In the genomic region with DNA sequence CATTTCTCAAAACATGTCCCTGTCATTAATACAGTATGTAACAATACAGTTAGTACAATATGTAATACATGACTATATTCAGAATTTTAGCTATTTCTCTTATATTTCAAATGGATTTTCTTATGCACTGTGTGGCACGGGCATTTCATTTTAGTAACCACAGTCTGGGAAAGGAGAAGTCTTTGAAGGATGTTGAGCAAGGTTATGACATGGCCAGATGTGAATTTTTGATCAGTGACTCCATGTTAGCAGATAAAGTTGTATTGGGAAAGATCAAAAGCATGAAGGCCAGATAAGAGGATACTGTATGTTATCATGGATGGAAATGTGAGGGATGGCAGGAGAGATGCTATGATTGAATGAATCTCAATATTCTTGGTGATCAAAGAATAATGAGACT, we compare ENCODE assay signal across 17 cellular contexts.
A peak's percentile ranks its signal among the peaks of the same experiment; 100 is the strongest.
DNase-seq lines count a peak whose midpoint lies in the region; ATAC-seq and TF ChIP-seq lines count a peak whose summit lies in the region.
"Had no signal": no experiment of that assay in that cellular context is flagged by ENCODE, and none has a peak within 500 bp of the region (broad histone marks: within the 10 kb centered on the region; RNA-seq: fewer than 3 reads in every experiment).

No MANE protein-coding gene starts in this region.

- TF ChIP-seq POLR2A in erythroblast (IDR thresholded peaks at IDR 0.05; ENCODE audit: low read length) = no peak

- no peaks in the 10 kb centered on the region for H3K4me1 Mint-ChIP-seq in activated naive CD4-positive, alpha-beta T cell treated with anti-CD3 and anti-CD28 coated beads, Interleukin-2, amount 50 U/mL, for 24 hours
- H3K4me1 Mint-ChIP-seq: CD4-positive, alpha-beta memory T cell; IgD-negative memory B cell had no signal

- no peaks in the 10 kb centered on the region for H3K27me3 Mint-ChIP-seq in activated naive CD4-positive, alpha-beta T cell treated with anti-CD3 and anti-CD28 coated beads, Interleukin-2, amount 50 U/mL, for 24 hours
- H3K27me3 Mint-ChIP-seq: CD4-positive, alpha-beta memory T cell; IgD-negative memory B cell had no signal

- H3K36me3 Mint-ChIP-seq in activated naive CD4-positive, alpha-beta T cell treated with anti-CD3 and anti-CD28 coated beads, Interleukin-2, amount 50 U/mL, for 24 hours = no peaks in the 10 kb centered on the region
- H3K36me3 Mint-ChIP-seq in activated naive CD4-positive, alpha-beta T cell treated with anti-CD3 and anti-CD28 coated beads, Interleukin-2, amount 50 U/mL, for 72 hours = peaks cover 0 to 10% of the 10 kb centered on the region in 2 donors
- H3K36me3 Mint-ChIP-seq: CD4-positive, alpha-beta memory T cell; IgD-negative memory B cell had no signal

- DNase-seq in activated naive CD4-positive, alpha-beta T cell treated with anti-CD3 and anti-CD28 coated beads, Interleukin-2, amount 50 U/mL, for 72 hours (ENCODE audit: low spot score in 2 of 2) = no peak
- DNase-seq in NCI-H226 = peak; percentile 14
- peak; percentile 24 for DNase-seq in fibroblast of peridontal ligament (ENCODE audit: extremely low read depth)
- no peak for DNase-seq in erythroblast (lab: John Stamatoyannopoulos, UW)
- DNase-seq in NCI-H2029 (lab: John Stamatoyannopoulos, UW) = no peak
- DNase-seq: Calu3; CD4-positive, alpha-beta memory T cell; H7; Karpas-422; NCI-H1105 treated with DMSO at 0.1 percent for 48 hours; NCI-H1694; NCI-H510A treated with DMSO at 0.1 percent for 48 hours; NCI-H82 had no signal

- no peak overlapping the region for H3K4me3 Mint-ChIP-seq in activated naive CD4-positive, alpha-beta T cell treated with anti-CD3 and anti-CD28 coated beads, Interleukin-2, amount 50 U/mL, for 24 hours
- H3K4me3 Mint-ChIP-seq: CD4-positive, alpha-beta memory T cell; IgD-negative memory B cell had no signal

- H3K27ac Mint-ChIP-seq in activated naive CD4-positive, alpha-beta T cell treated with anti-CD3 and anti-CD28 coated beads, Interleukin-2, amount 50 U/mL, for 24 hours = peak overlapping the region; percentile 59
- no peak overlapping the region for H3K27ac Mint-ChIP-seq in activated naive CD4-positive, alpha-beta T cell treated with anti-CD3 and anti-CD28 coated beads, Interleukin-2, amount 50 U/mL, for 72 hours
- H3K27ac Mint-ChIP-seq: CD4-positive, alpha-beta memory T cell; IgD-negative memory B cell had no signal

- H3K9me3 Mint-ChIP-seq in activated naive CD4-positive, alpha-beta T cell treated with anti-CD3 and anti-CD28 coated beads, Interleukin-2, amount 50 U/mL, for 24 hours = peaks cover 5% of the 10 kb centered on the region
- peaks cover 16 to 21% of the 10 kb centered on the region in 2 donors for H3K9me3 Mint-ChIP-seq in activated naive CD4-positive, alpha-beta T cell treated with anti-CD3 and anti-CD28 coated beads, Interleukin-2, amount 50 U/mL, for 72 hours

- ATAC-seq in activated naive CD4-positive, alpha-beta T cell treated with anti-CD3 and anti-CD28 coated beads, Interleukin-2, amount 50 U/mL, for 72 hours = no peak
- no peak for ATAC-seq in GM19395 (IDR thresholded peaks at IDR 0.05; ENCODE audit: unreplicated experiment)
- ATAC-seq: Panc1 had no signal

Comparison
In these comparisons a context has a peak if more than half of its experiments do, and no peak if none do; other contexts are left out.
1. DNase-seq: peak in NCI-H226 (single experiment) and fibroblast of peridontal ligament (single experiment); none in activated naive CD4-positive, alpha-beta T cell treated with anti-CD3 and anti-CD28 coated beads, Interleukin-2, amount 50 U/mL, for 72 hours (0 of 2), erythroblast (0 of 2) and NCI-H2029 (single experiment).